ENCODE assay signal across 28 cellular contexts in the genomic region with DNA sequence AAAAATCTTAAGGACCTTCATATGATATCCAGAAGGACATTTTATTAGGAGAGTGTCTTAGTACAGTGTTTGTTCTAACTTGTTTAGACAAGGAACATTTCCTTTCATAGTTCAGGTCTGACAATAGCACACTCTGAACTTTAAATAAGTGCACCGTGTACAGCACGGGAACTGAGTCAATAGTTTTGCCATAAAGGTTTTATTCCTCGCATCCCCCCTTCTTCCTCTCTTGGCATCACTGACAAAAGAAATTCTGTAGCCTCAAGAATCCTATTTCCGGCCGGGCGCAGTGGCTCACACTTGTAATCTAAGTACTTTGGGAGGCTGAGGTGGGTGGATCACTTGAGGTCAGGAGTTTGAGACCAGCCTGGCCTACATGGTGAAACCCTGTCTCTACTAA. TPM values are rescaled to one million over a fixed set of nuclear protein-coding genes. Genes with fewer than 3 reads are reported as not detected.
DNase-seq lines count a peak whose midpoint lies in the region; ATAC-seq and TF ChIP-seq lines count a peak whose summit lies in the region.
"Had no signal": no experiment of that assay in that cellular context is flagged by ENCODE, and none has a peak within 500 bp of the region (broad histone marks: within the 10 kb centered on the region; RNA-seq: fewer than 3 reads in every experiment).

No MANE protein-coding gene starts in this region.

- H3K4me3 Mint-ChIP-seq in activated T-helper 2 cell treated with anti-CD3 and anti-CD28 coated beads, Interferon-gamma antibody, Interleukin-2, Interleukin-4, amounts not matched to agents 10 μg/mL and 5 μg/mL and 100 μg/mL, durations not matched to agents 14 hours and 24 hours and 36 hours (ENCODE audit: low read depth): no peak overlapping the region
- H3K4me3 Mint-ChIP-seq: activated B cell treated with CpG ODN at 0.5 μM for 24 hours, memory B cell had no signal

- H3K9me3 Mint-ChIP-seq in activated T-helper 2 cell treated with anti-CD3 and anti-CD28 coated beads, Interferon-gamma antibody, Interleukin-2, Interleukin-4, amounts not matched to agents 10 μg/mL and 5 μg/mL and 100 μg/mL, durations not matched to agents 14 hours and 24 hours and 36 hours: no peaks in the 10 kb centered on the region
- H3K9me3 Mint-ChIP-seq: activated B cell treated with CpG ODN at 0.5 μM for 24 hours, memory B cell had no signal

- intact Hi-C loops in heart right ventricle (cut with DNase I) (loop anchor here in 1 of 10 donors (10.0 kb wide), 1 partner anchor 53 kb away; no protein-coding TSS in a partner anchor), left cardiac atrium (cut with DNase I) (no loop called here), left colon (cut with DNase I, micrococcal nuclease) (no loop called here)
- intact Hi-C loops in activated T-helper 2 cell treated with anti-CD3 and anti-CD28 coated beads, Interferon-gamma antibody, Interleukin-2, Interleukin-4, amounts not matched to agents 10 μg/mL and 5 μg/mL and 100 μg/mL, durations not matched to agents 14 hours and 24 hours and 36 hours (cut with micrococcal nuclease): no loop called here

- peaks cover 6% of the 10 kb centered on the region for H3K27me3 Mint-ChIP-seq in activated T-helper 2 cell treated with anti-CD3 and anti-CD28 coated beads, Interferon-gamma antibody, Interleukin-2, Interleukin-4, amounts not matched to agents 10 μg/mL and 5 μg/mL and 100 μg/mL, durations not matched to agents 14 hours and 24 hours and 36 hours (ENCODE audit: low read depth)
- H3K27me3 Mint-ChIP-seq: activated B cell treated with CpG ODN at 0.5 μM for 24 hours, memory B cell had no signal

- no peaks in the 10 kb centered on the region for H3K36me3 Mint-ChIP-seq in activated T-helper 2 cell treated with anti-CD3 and anti-CD28 coated beads, Interferon-gamma antibody, Interleukin-2, Interleukin-4, amounts not matched to agents 10 μg/mL and 5 μg/mL and 100 μg/mL, durations not matched to agents 14 hours and 24 hours and 36 hours (ENCODE audit: low read depth)

- DNase-seq in heart right ventricle: peak in 1 of 2 donors; percentile 25
- no peak for DNase-seq in left cardiac atrium
- peak; percentile 91 for DNase-seq in dermis blood vessel endothelial cell
- DNase-seq in left colon: no peak
- DNase-seq in upper lobe of left lung: no peak
- no peak for DNase-seq in T-helper 2 cell
- DNase-seq in activated T-helper 2 cell treated with anti-CD3 and anti-CD28 coated beads, Interferon-gamma antibody, Interleukin-2, Interleukin-4, amounts not matched to agents 10 μg/mL and 5 μg/mL and 100 μg/mL, durations not matched to agents 14 hours and 24 hours and 36 hours (ENCODE audit: low spot score): no peak
- no peak for DNase-seq in HK-2 (ENCODE audit: unreplicated experiment)
- DNase-seq: activated B cell treated with CpG ODN at 0.5 μM for 24 hours; activated CD4-positive, alpha-beta T cell treated with anti-CD3 and anti-CD28 coated beads, Interleukin-2, amount 50 U/mL, for 1 hour; activated naive CD4-positive, alpha-beta T cell treated with Interleukin-2 at 50 U/mL for 16 hours; activated T-cell treated with anti-CD3 and anti-CD28 coated beads, Interleukin-2, amount 50 U/mL, for 48 hours; AML-193; brain microvascular endothelial cell; glutamatergic neuron; Kasumi-1; kidney glomerular epithelial cell; NCI-H146; nucleus accumbens; retina; SHP77 treated with DMSO at 0.1 percent for 48 hours; stimulated activated CD4-positive, alpha-beta T cell treated with anti-CD3 and anti-CD28 coated beads, Interleukin-1b, Interleukin-23, amount 100 ng/mL, for 48 hours; stomach; thyroid gland had no signal

- H3K27me3 ChIP-seq in heart right ventricle (peaks cover 0 to 4% (median 0%) of the 10 kb centered on the region in 7 donors), upper lobe of left lung (no peaks in the 10 kb centered on the region)
- H3K27me3 ChIP-seq: brain microvascular endothelial cell, stomach, thyroid gland had no signal

- H3K36me3 ChIP-seq in heart right ventricle (no peaks in the 10 kb centered on the region), upper lobe of left lung (no peaks in the 10 kb centered on the region)
- H3K36me3 ChIP-seq: brain microvascular endothelial cell, stomach, thyroid gland had no signal

- ATAC-seq in heart right ventricle (peak in 5 of 8 donors; percentile 38 to 70 (median 55)), left cardiac atrium (no peak), left colon (peak; percentile 54), upper lobe of left lung (ENCODE audit: low FRiP score in 2 of 2) (no peak)
- ATAC-seq: A549 had no signal

- H3K27ac ChIP-seq in heart right ventricle: peak overlapping the region in 8 of 10 donors; percentile 31 to 76 (median 58)
- peak overlapping the region in 3 of 4 donors; percentile 28 to 69 (median 57) for H3K27ac ChIP-seq in upper lobe of left lung
- H3K27ac ChIP-seq: A549, brain microvascular endothelial cell, HL-60 had no signal

- H3K4me1 Mint-ChIP-seq in activated T-helper 2 cell treated with anti-CD3 and anti-CD28 coated beads, Interferon-gamma antibody, Interleukin-2, Interleukin-4, amounts not matched to agents 10 μg/mL and 5 μg/mL and 100 μg/mL, durations not matched to agents 14 hours and 24 hours and 36 hours (ENCODE audit: low read depth): no peaks in the 10 kb centered on the region

- H3K9me3 ChIP-seq in heart right ventricle: no peaks in the 10 kb centered on the region
- no peaks in the 10 kb centered on the region for H3K9me3 ChIP-seq in upper lobe of left lung
- H3K9me3 ChIP-seq: A549, stomach, thyroid gland had no signal

- 60 to 71% methylated on average over 6 of the region's 6 CpGs for WGBS in heart right ventricle, 2 donors
- 45 to 66% methylated on average over 6 of the region's 6 CpGs for WGBS in upper lobe of left lung, 2 donors

- TF ChIP-seq CTCF in heart right ventricle (IDR thresholded peaks at IDR 0.05) (no peak), upper lobe of left lung (IDR thresholded peaks at IDR 0.05) (no peak)

- no peak overlapping the region for H3K4me3 ChIP-seq in heart right ventricle
- H3K4me3 ChIP-seq in upper lobe of left lung: no peak overlapping the region
- H3K4me3 ChIP-seq: A549, smooth muscle cell, stomach, thyroid gland had no signal

- no peak for TF ChIP-seq POLR2A in upper lobe of left lung (IDR thresholded peaks at IDR 0.05)

- H3K27ac Mint-ChIP-seq in activated T-helper 2 cell treated with anti-CD3 and anti-CD28 coated beads, Interferon-gamma antibody, Interleukin-2, Interleukin-4, amounts not matched to agents 10 μg/mL and 5 μg/mL and 100 μg/mL, durations not matched to agents 14 hours and 24 hours and 36 hours: no peak overlapping the region
- H3K27ac Mint-ChIP-seq: activated B cell treated with CpG ODN at 0.5 μM for 24 hours, memory B cell had no signal

- peaks cover 0 to 52% (median 26%) of the 10 kb centered on the region in 9 donors for H3K4me1 ChIP-seq in heart right ventricle
- peaks cover 0 to 22% (median 12%) of the 10 kb centered on the region in 4 donors for H3K4me1 ChIP-seq in upper lobe of left lung
- H3K4me1 ChIP-seq: A549 had no signal

- peak in 2 of 4 donors; percentile 58 to 64 for TF ChIP-seq EP300 in upper lobe of left lung (IDR thresholded peaks at IDR 0.05)

RNA-seq across cellular contexts. Expression of a gene that starts 58.3 kb away (rescaled TPM):
- 1 to 10 TPM; 1.3 to 7.3 (median 3.7) TPM for total RNA-seq in heart right ventricle
- 1 to 10 TPM in 1 of 2 donors, under 1 TPM in 1; 0.88 to 2.6 TPM for polyA plus RNA-seq in heart right ventricle
- total RNA-seq in left cardiac atrium: 1 to 10 TPM; 4.9 to 5.7 TPM
- total RNA-seq in dermis blood vessel endothelial cell: 27.8 and 34.5 TPM in 2 replicates
- total RNA-seq in left colon: 10 to 100 TPM; 65.4 to 79.8 TPM
- 10 to 100 TPM in 4 of 6 donors, 1 to 10 TPM in 2; 5.4 to 17.4 (median 12.7) TPM for total RNA-seq in upper lobe of left lung
- total RNA-seq in activated T-helper 2 cell treated with anti-CD3 and anti-CD28 coated beads, Interferon-gamma antibody, Interleukin-2, Interleukin-4, amounts not matched to agents 10 μg/mL and 5 μg/mL and 100 μg/mL, durations not matched to agents 14 hours and 24 hours and 36 hours: 0.05 and 0.14 TPM in 2 replicates

Comparison
In these comparisons a context has a peak if more than half of its experiments do, and no peak if none do; other contexts are left out.
1. ATAC-seq: peak in heart right ventricle (5 of 8) and left colon (single experiment); none in left cardiac atrium (0 of 2) and upper lobe of left lung (0 of 2).